1 cellular context compared by ENCODE assay signal in genomic region chr14:23433457-23433856, GRCh38.
TF ChIP-seq lines count a peak whose summit lies in the region.

No MANE protein-coding gene starts in this region.

TF ChIP-seq in K562, 482 proteins besides CTCF, POLR2A, EP300 and RAD21:
- TF ChIP-seq HBP1 (CRISPR knock-in tag; IDR thresholded peaks at IDR 0.05) (no peak), NRF1 (conservative IDR thresholded peaks at IDR 0.05 in 1 of 2, IDR thresholded peaks at IDR 0.05 in 1 of 2) (peak; percentile 63 to 71), CTCFL (IDR thresholded peaks at IDR 0.05; ENCODE audit: borderline replicate concordance, insufficient read depth, low read depth, low read length, poor library complexity, severe bottlenecking) (peak; percentile 15)
